Comparison of ENCODE assay signal across 1 cellular context in genomic region chr11:32893091-32893946, GRCh38.
TF ChIP-seq lines count a peak whose summit lies in the region.

No MANE protein-coding gene starts in this region.

TF ChIP-seq in H1, 55 proteins besides CTCF, POLR2A, EP300 and RAD21 (continued from another document):
- TF ChIP-seq KDM4A (IDR thresholded peaks at IDR 0.05; ENCODE audit: low read depth, low read length, severe bottlenecking), result peak; percentile 41
- TF ChIP-seq ZNF274 (IDR thresholded peaks at IDR 0.05; ENCODE audit: borderline replicate concordance, extremely low read depth, low read length), result no peak
- TF ChIP-seq ASH2L (IDR thresholded peaks at IDR 0.05; ENCODE audit: low read length), result peak; percentile 36
- no peak for TF ChIP-seq SRF (IDR thresholded peaks at IDR 0.05; ENCODE audit: low read depth, low read length)
- no peak for TF ChIP-seq RBBP5 (IDR thresholded peaks at IDR 0.05; ENCODE audit: borderline replicate concordance, low read depth, low read length)
- peak; percentile 43; the same call in 1 of the 2 replicates for TF ChIP-seq PHF8 (conservative IDR thresholded peaks at IDR 0.05; ENCODE audit: low read depth, low read length)
- TF ChIP-seq RFX5 (IDR thresholded peaks at IDR 0.05; ENCODE audit: borderline replicate concordance, low read depth, low read length), result no peak
